ENCODE assay signal across 8 cellular contexts in the genomic region with DNA sequence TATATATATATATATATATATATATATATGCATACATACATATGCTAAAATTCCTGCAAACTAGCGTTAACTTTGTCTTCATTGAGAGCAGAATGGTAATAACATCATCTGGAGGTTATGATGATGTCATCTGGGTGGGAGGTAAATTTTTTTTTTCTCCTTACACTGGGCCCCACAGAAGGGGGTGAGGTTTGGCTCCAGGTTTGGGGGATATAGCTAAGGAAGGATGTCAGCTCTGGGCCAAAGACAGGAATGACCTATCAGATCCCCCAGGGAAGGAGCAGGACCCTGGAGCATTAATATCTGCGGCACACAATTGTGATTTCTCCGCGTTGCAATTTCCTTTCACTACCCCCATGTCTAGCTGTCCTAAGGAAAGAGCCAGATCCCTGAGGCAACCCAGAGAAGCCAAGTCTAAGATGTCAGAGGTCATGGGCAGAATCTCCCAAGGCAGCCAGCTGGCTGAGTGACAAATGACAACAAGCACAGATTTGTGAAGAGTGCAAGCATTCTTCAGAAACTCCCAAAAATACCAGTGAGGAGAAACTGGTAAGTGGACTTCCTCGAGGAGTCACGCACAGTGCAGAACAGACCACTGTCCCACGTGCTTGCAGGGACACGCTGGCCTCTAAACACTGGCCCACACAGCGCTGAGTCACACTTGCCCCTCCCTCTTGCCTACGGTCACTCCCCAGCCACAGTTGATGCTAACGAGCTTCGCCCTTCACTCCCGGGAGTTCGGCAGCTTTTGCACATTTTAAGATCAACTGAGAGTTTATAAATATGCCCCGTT. TPM values are rescaled to one million over a fixed set of nuclear protein-coding genes. Genes with fewer than 3 reads are reported as not detected.
DNase-seq lines count a peak whose midpoint lies in the region; ATAC-seq and TF ChIP-seq lines count a peak whose summit lies in the region.

No MANE protein-coding gene starts in this region.

- peak overlapping the region; percentile 58 for H3K27ac ChIP-seq in RWPE2 (ENCODE audit: poor library complexity, severe bottlenecking)

- peaks cover 8% of the 10 kb centered on the region for H3K4me1 Mint-ChIP-seq in activated T-cell treated with anti-CD3 and anti-CD28 coated beads, Interleukin-2, amount 50 U/mL, for 4 hours (ENCODE audit: low read depth)
- peaks cover 17% of the 10 kb centered on the region for H3K4me1 Mint-ChIP-seq in activated T-helper 1 cell treated with anti-CD3 and anti-CD28 coated beads, Interleukin-12 subunit alpha, Interleukin-12 subunit beta, Interleukin-2, Interleukin-4 antibody, amounts not matched to agents 30 ng/mL and 10 ng/mL and 1 ng/mL, durations not matched to agents 14 hours and 24 hours and 36 hours (ENCODE audit: low read depth)
- H3K4me1 Mint-ChIP-seq in naive thymus-derived CD8-positive, alpha-beta T cell, result peaks cover 6 to 17% (median 8%) of the 10 kb centered on the region in 4 donors

- no peak overlapping the region for H3K4me3 Mint-ChIP-seq in activated T-cell treated with anti-CD3 and anti-CD28 coated beads, Interleukin-2, amount 50 U/mL, for 4 hours
- no peak overlapping the region for H3K4me3 Mint-ChIP-seq in activated T-helper 1 cell treated with anti-CD3 and anti-CD28 coated beads, Interleukin-12 subunit alpha, Interleukin-12 subunit beta, Interleukin-2, Interleukin-4 antibody, amounts not matched to agents 30 ng/mL and 10 ng/mL and 1 ng/mL, durations not matched to agents 14 hours and 24 hours and 36 hours
- H3K4me3 Mint-ChIP-seq in naive thymus-derived CD8-positive, alpha-beta T cell, result no peak overlapping the region

- no peaks in the 10 kb centered on the region for H3K27me3 Mint-ChIP-seq in activated T-cell treated with anti-CD3 and anti-CD28 coated beads, Interleukin-2, amount 50 U/mL, for 4 hours (ENCODE audit: low read depth)
- H3K27me3 Mint-ChIP-seq in activated T-helper 1 cell treated with anti-CD3 and anti-CD28 coated beads, Interleukin-12 subunit alpha, Interleukin-12 subunit beta, Interleukin-2, Interleukin-4 antibody, amounts not matched to agents 30 ng/mL and 10 ng/mL and 1 ng/mL, durations not matched to agents 14 hours and 24 hours and 36 hours (ENCODE audit: insufficient read depth), result no peaks in the 10 kb centered on the region
- H3K27me3 Mint-ChIP-seq in naive thymus-derived CD8-positive, alpha-beta T cell, result no peaks in the 10 kb centered on the region

- no peaks in the 10 kb centered on the region for H3K9me3 ChIP-seq in RWPE2 (ENCODE audit: severe bottlenecking)

- DNase-seq in RWPE2 (ENCODE audit: low spot score) (peak; percentile 83), epithelial cell of proximal tubule (ENCODE audit: low read depth) (no peak), mucosa of gallbladder (ENCODE audit: low spot score) (peak; percentile 92), DMS153 (lab: John Stamatoyannopoulos, UW) (no peak)
- no peak for DNase-seq in activated T-cell treated with anti-CD3 and anti-CD28 coated beads, Interleukin-2, amount 50 U/mL, for 4 hours
- DNase-seq in activated T-helper 1 cell treated with anti-CD3 and anti-CD28 coated beads, Interleukin-12 subunit alpha, Interleukin-12 subunit beta, Interleukin-2, Interleukin-4 antibody, amounts not matched to agents 30 ng/mL and 10 ng/mL and 1 ng/mL, durations not matched to agents 14 hours and 24 hours and 36 hours (ENCODE audit: low spot score), result no peak
- DNase-seq in naive thymus-derived CD8-positive, alpha-beta T cell, result no peak

- TF ChIP-seq CTCF in RWPE2 (IDR thresholded peaks at IDR 0.05; ENCODE audit: poor library complexity, severe bottlenecking), result no peak
- no peak for TF ChIP-seq CTCF in epithelial cell of proximal tubule (conservative IDR thresholded peaks at IDR 0.05; ENCODE audit: low read depth, low read length)

- intact Hi-C loops in activated T-helper 1 cell treated with anti-CD3 and anti-CD28 coated beads, Interleukin-12 subunit alpha, Interleukin-12 subunit beta, Interleukin-2, Interleukin-4 antibody, amounts not matched to agents 30 ng/mL and 10 ng/mL and 1 ng/mL, durations not matched to agents 14 hours and 24 hours and 36 hours (cut with micrococcal nuclease), result loop anchor here (5.0 kb wide), 1 partner anchor 143 kb away; no protein-coding TSS in a partner anchor

- H3K36me3 Mint-ChIP-seq in activated T-cell treated with anti-CD3 and anti-CD28 coated beads, Interleukin-2, amount 50 U/mL, for 4 hours (ENCODE audit: insufficient read depth), result no peaks in the 10 kb centered on the region
- no peaks in the 10 kb centered on the region for H3K36me3 Mint-ChIP-seq in activated T-helper 1 cell treated with anti-CD3 and anti-CD28 coated beads, Interleukin-12 subunit alpha, Interleukin-12 subunit beta, Interleukin-2, Interleukin-4 antibody, amounts not matched to agents 30 ng/mL and 10 ng/mL and 1 ng/mL, durations not matched to agents 14 hours and 24 hours and 36 hours (ENCODE audit: low read depth)
- no peaks in the 10 kb centered on the region for H3K36me3 Mint-ChIP-seq in naive thymus-derived CD8-positive, alpha-beta T cell

- POLR2A ChIA-PET in naive thymus-derived CD8-positive, alpha-beta T cell (lab: Charles Lee), result interaction anchor here (2.1 to 7.9 kb wide), 2 partner anchors 9 to 35 kb away, joined by 10 to 89 read pairs; a partner anchor contains a TSS

- H3K4me3 ChIP-seq in RWPE2 (ENCODE audit: severe bottlenecking) (no peak overlapping the region), epithelial cell of proximal tubule (ENCODE audit: low read depth, low read length) (peak overlapping the region; percentile 7)

- H3K36me3 ChIP-seq in RWPE2 (ENCODE audit: low read depth), result no peaks in the 10 kb centered on the region

- peaks cover 11% of the 10 kb centered on the region for H3K4me1 ChIP-seq in RWPE2 (ENCODE audit: insufficient read depth, poor library complexity, severe bottlenecking)

- H3K27ac Mint-ChIP-seq in activated T-helper 1 cell treated with anti-CD3 and anti-CD28 coated beads, Interleukin-12 subunit alpha, Interleukin-12 subunit beta, Interleukin-2, Interleukin-4 antibody, amounts not matched to agents 30 ng/mL and 10 ng/mL and 1 ng/mL, durations not matched to agents 14 hours and 24 hours and 36 hours, result no peak overlapping the region
- H3K27ac Mint-ChIP-seq in naive thymus-derived CD8-positive, alpha-beta T cell, result no peak overlapping the region

- no peaks in the 10 kb centered on the region for H3K9me3 Mint-ChIP-seq in activated T-cell treated with anti-CD3 and anti-CD28 coated beads, Interleukin-2, amount 50 U/mL, for 4 hours
- H3K9me3 Mint-ChIP-seq in activated T-helper 1 cell treated with anti-CD3 and anti-CD28 coated beads, Interleukin-12 subunit alpha, Interleukin-12 subunit beta, Interleukin-2, Interleukin-4 antibody, amounts not matched to agents 30 ng/mL and 10 ng/mL and 1 ng/mL, durations not matched to agents 14 hours and 24 hours and 36 hours, result no peaks in the 10 kb centered on the region
- no peaks in the 10 kb centered on the region for H3K9me3 Mint-ChIP-seq in naive thymus-derived CD8-positive, alpha-beta T cell

- ATAC-seq in GM19463 (IDR thresholded peaks at IDR 0.05; ENCODE audit: unreplicated experiment) (peak; percentile 29), RWPE2 (ENCODE audit: low read depth) (peak; percentile 79)
- no peak for ATAC-seq in activated T-cell treated with anti-CD3 and anti-CD28 coated beads, Interleukin-2, amount 50 U/mL, for 4 hours
- ATAC-seq in naive thymus-derived CD8-positive, alpha-beta T cell, result no peak

- no peaks in the 10 kb centered on the region for H3K27me3 ChIP-seq in RWPE2 (ENCODE audit: insufficient read depth, poor library complexity, severe bottlenecking)

RNA-seq across cellular contexts. Expression of a gene that starts 9.9 kb away (rescaled TPM):
- total RNA-seq in epithelial cell of proximal tubule (679 and 827 TPM in 2 replicates), mucosa of gallbladder (1,032 TPM)
- total RNA-seq in activated T-cell treated with anti-CD3 and anti-CD28 coated beads, Interleukin-2, amount 50 U/mL, for 4 hours, result 100 to 1,000 TPM; 856 to 923 (median 865) TPM
- 883 and 899 TPM in 2 replicates for total RNA-seq in activated T-helper 1 cell treated with anti-CD3 and anti-CD28 coated beads, Interleukin-12 subunit alpha, Interleukin-12 subunit beta, Interleukin-2, Interleukin-4 antibody, amounts not matched to agents 30 ng/mL and 10 ng/mL and 1 ng/mL, durations not matched to agents 14 hours and 24 hours and 36 hours
- total RNA-seq in naive thymus-derived CD8-positive, alpha-beta T cell, result 100 to 1,000 TPM; 773 to 788 TPM
- 1,000 to 10,000 TPM; 1,080 to 1,331 (median 1,214) TPM for polyA plus RNA-seq in naive thymus-derived CD8-positive, alpha-beta T cell

RNA-seq across cellular contexts. Expression of a gene that starts 40.8 kb away (rescaled TPM):
- total RNA-seq in epithelial cell of proximal tubule, result 21.9 and 72.8 TPM in 2 replicates
- 102 TPM for total RNA-seq in mucosa of gallbladder
- total RNA-seq in activated T-cell treated with anti-CD3 and anti-CD28 coated beads, Interleukin-2, amount 50 U/mL, for 4 hours, result 10 to 100 TPM; 17.0 to 29.9 (median 23.4) TPM
- 17.9 and 18.5 TPM in 2 replicates for total RNA-seq in activated T-helper 1 cell treated with anti-CD3 and anti-CD28 coated beads, Interleukin-12 subunit alpha, Interleukin-12 subunit beta, Interleukin-2, Interleukin-4 antibody, amounts not matched to agents 30 ng/mL and 10 ng/mL and 1 ng/mL, durations not matched to agents 14 hours and 24 hours and 36 hours
- 1 to 10 TPM; 4.3 to 7.2 TPM for total RNA-seq in naive thymus-derived CD8-positive, alpha-beta T cell
- polyA plus RNA-seq in naive thymus-derived CD8-positive, alpha-beta T cell, result 1 to 10 TPM; 2.7 to 3.9 (median 3.1) TPM

Comparison
In these comparisons a context has a peak if more than half of its experiments do, and no peak if none do; other contexts are left out.
1. ATAC-seq: peak in GM19463 (single experiment) and RWPE2 (single experiment); none in activated T-cell treated with anti-CD3 and anti-CD28 coated beads, Interleukin-2, amount 50 U/mL, for 4 hours (0 of 2) and naive thymus-derived CD8-positive, alpha-beta T cell (0 of 2).
2. DNase-seq: peak in RWPE2 (single experiment) and mucosa of gallbladder (single experiment); none in epithelial cell of proximal tubule (single experiment), activated T-cell treated with anti-CD3 and anti-CD28 coated beads, Interleukin-2, amount 50 U/mL, for 4 hours (single experiment), DMS153 (single experiment), activated T-helper 1 cell treated with anti-CD3 and anti-CD28 coated beads, Interleukin-12 subunit alpha, Interleukin-12 subunit beta, Interleukin-2, Interleukin-4 antibody, amounts not matched to agents 30 ng/mL and 10 ng/mL and 1 ng/mL, durations not matched to agents 14 hours and 24 hours and 36 hours (single experiment) and naive thymus-derived CD8-positive, alpha-beta T cell (0 of 10).